ENCODE assay signal across 8 cellular contexts in the genomic region with DNA sequence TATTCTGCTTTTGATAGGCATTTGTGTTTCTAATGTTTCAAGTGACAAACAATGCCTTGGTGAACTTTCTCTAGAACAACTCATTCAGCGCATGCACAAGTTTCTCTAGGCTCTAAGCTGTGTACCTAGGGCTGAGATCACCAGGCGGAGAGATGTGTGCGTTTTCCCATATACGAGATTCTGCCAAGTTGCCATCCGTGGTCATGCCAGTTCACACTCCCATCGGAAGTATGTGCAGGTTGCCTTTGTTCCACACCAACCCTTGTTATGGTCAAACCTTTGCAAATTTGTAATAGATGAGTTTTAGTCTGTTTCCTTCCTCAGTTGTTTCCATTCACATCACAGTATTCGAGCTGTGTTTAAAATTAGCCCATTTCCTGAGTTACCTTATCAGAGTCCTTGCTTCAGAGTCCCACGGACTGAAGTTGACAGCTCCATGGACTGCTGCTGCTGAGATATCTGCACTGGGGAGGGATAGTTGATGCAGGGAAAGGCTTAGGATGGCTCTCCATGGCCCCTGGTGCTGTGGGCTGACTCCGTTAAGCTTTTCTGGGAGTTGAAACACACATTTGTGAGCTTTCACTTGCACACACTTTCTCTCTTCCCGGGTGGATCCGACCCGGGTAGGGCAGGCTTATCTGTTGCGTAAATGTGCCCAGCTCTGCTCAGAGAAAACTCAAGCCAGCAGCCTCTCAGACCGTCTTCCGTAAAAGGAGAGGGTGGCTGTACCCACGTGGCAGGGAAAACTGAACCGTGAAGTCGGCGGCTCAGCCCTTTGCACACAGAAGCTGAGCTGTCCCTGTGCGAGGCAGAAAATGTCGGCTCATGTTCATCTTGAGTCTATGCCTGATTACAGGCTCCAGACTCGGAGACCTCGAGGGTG. TPM values are rescaled to one million over a fixed set of nuclear protein-coding genes. Genes with fewer than 3 reads are reported as not detected.
DNase-seq lines count a peak whose midpoint lies in the region; ATAC-seq, FAIRE-seq and TF ChIP-seq lines count a peak whose summit lies in the region.

No MANE protein-coding gene starts in this region.

- DNase-seq in GM18507 (ENCODE audit: extremely low spot score, insufficient read length, low read depth) (no peak), NOMO-1 treated with dmso at 0.1 percent for 144 hours (lab: John Stamatoyannopoulos, UW; ENCODE audit: unreplicated experiment) (peak; percentile 65), adrenal gland (peak; percentile 70 to 90 (median 85)), heart right ventricle (peak; percentile 61 to 74), psoas muscle (peak; percentile 68 to 87), HEK293T (ENCODE audit: extremely low spot score) (no peak), KG1 (lab: John Stamatoyannopoulos, UW) (no peak)

- CTCF ChIA-PET in HEK293T (lab: Yijun Ruan, JAX): no interaction called here

- no peaks in the 10 kb centered on the region for H3K36me3 ChIP-seq in adrenal gland (replicated peaks in 1 of 2)
- H3K36me3 ChIP-seq in heart right ventricle: peaks cover 0 to 26% (median 0%) of the 10 kb centered on the region in 9 donors
- H3K36me3 ChIP-seq in psoas muscle (ENCODE audit: insufficient read depth in 1 of 2, low read depth in 1 of 2): peaks cover 5% of the 10 kb centered on the region in 2 donors

- H3K9me3 ChIP-seq in adrenal gland (replicated peaks in 1 of 3) (no peaks in the 10 kb centered on the region), heart right ventricle (no peaks in the 10 kb centered on the region), psoas muscle (no peaks in the 10 kb centered on the region)

- H3K27me3 ChIP-seq in adrenal gland: no peaks in the 10 kb centered on the region
- no peaks in the 10 kb centered on the region for H3K27me3 ChIP-seq in heart right ventricle
- H3K27me3 ChIP-seq in psoas muscle (ENCODE audit: insufficient read depth in 3 of 3, low read length in 2 of 3): no peaks in the 10 kb centered on the region

- WGBS in adrenal gland, 4 donors: 28 to 41% (median 32%) methylated on average over 17 to 23 of the region's 23 CpGs
- 11 to 15% methylated on average over 23 of the region's 23 CpGs for WGBS in heart right ventricle, 2 donors
- 15 to 25% (median 18%) methylated on average over 23 of the region's 23 CpGs for WGBS in psoas muscle, 3 donors

- H3K27ac ChIP-seq in adrenal gland (peak overlapping the region; percentile 2 to 85 (median 63)), heart right ventricle (peak overlapping the region; percentile 67 to 89 (median 85)), psoas muscle (peak overlapping the region; percentile 93)

- TF ChIP-seq POLR2A in adrenal gland (IDR thresholded peaks at IDR 0.05): peak in 1 of 2 donors; percentile 73

- POLR2A ChIA-PET in HEK293T (lab: Yijun Ruan, JAX): interaction anchor here (1.2 kb wide), 1 partner anchor 9 kb away, joined by 3 read pairs; no protein-coding TSS in a partner anchor

- peak overlapping the region in 2 of 4 donors; percentile 14 to 25 for H3K4me3 ChIP-seq in adrenal gland
- peak overlapping the region in 7 of 10 donors; percentile 21 to 40 (median 32) for H3K4me3 ChIP-seq in heart right ventricle
- peak overlapping the region; percentile 64 for H3K4me3 ChIP-seq in psoas muscle

- H3K4me1 ChIP-seq in adrenal gland (replicated peaks in 1 of 2) (peaks cover 13 to 54% of the 10 kb centered on the region in 2 donors), heart right ventricle (peaks cover 12 to 99% (median 94%) of the 10 kb centered on the region in 9 donors), psoas muscle (peaks cover 71% of the 10 kb centered on the region)

- ATAC-seq in HG02678 (IDR thresholded peaks at IDR 0.05; ENCODE audit: unreplicated experiment): peak; percentile 96
- peak; percentile 79 to 90 (median 90) for ATAC-seq in heart right ventricle
- ATAC-seq in psoas muscle: peak; percentile 93 to 94 (median 93)

- FAIRE-seq in GM18507 (lab: Jason Lieb, UNC): peak; percentile 82

- no peak for TF ChIP-seq CTCF in adrenal gland (IDR thresholded peaks at IDR 0.05)
- no peak for TF ChIP-seq CTCF in heart right ventricle (IDR thresholded peaks at IDR 0.05)
- TF ChIP-seq CTCF in psoas muscle (IDR thresholded peaks at IDR 0.05): no peak

- intact Hi-C loops in adrenal gland (cut with DNase I): no loop called here
- intact Hi-C loops in heart right ventricle (cut with DNase I): loop anchor here in 2 of 10 donors (5.0 to 10.0 kb wide), 2 partner anchors 35 to 47 kb away; no protein-coding TSS in a partner anchor
- intact Hi-C loops in psoas muscle (cut with DNase I): loop anchor here in 1 of 2 donors (5.0 kb wide), 1 partner anchor 45 kb away; no protein-coding TSS in a partner anchor

TF ChIP-seq in HEK293T, 16 proteins besides CTCF, POLR2A, EP300 and RAD21:
- TF ChIP-seq FOXA1 (IDR thresholded peaks at IDR 0.05): no peak

RNA-seq across cellular contexts. Expression of gene HK1, which starts 49.4 kb away (rescaled TPM):
- total RNA-seq in adrenal gland (10 to 100 TPM; 29.3 to 79.3 (median 52.7) TPM), heart right ventricle (100 to 1,000 TPM; 178 to 322 (median 239) TPM), psoas muscle (100 to 1,000 TPM; 212 to 336 (median 261) TPM)
- polyA plus RNA-seq in adrenal gland (10 to 100 TPM; 18.4 to 37.5 (median 19.5) TPM), heart right ventricle (100 to 1,000 TPM in 1 of 2 donors, 10 to 100 TPM in 1; 51.9 to 161 TPM), psoas muscle (100 to 1,000 TPM; 134 to 254 (median 216) TPM)

Comparison
In these comparisons a context has a peak if more than half of its experiments do, and no peak if none do; other contexts are left out.
1. DNase-seq: peak in NOMO-1 treated with dmso at 0.1 percent for 144 hours (single experiment), adrenal gland (7 of 7), heart right ventricle (2 of 2) and psoas muscle (2 of 2); none in GM18507 (single experiment), HEK293T (single experiment) and KG1 (single experiment).
2. Peak in every context shown above with its lines, with median percentiles within 50 percentile points of each other: ATAC-seq and H3K27ac ChIP-seq.